ENCODE assay signal across 13 cellular contexts in the genomic region with DNA sequence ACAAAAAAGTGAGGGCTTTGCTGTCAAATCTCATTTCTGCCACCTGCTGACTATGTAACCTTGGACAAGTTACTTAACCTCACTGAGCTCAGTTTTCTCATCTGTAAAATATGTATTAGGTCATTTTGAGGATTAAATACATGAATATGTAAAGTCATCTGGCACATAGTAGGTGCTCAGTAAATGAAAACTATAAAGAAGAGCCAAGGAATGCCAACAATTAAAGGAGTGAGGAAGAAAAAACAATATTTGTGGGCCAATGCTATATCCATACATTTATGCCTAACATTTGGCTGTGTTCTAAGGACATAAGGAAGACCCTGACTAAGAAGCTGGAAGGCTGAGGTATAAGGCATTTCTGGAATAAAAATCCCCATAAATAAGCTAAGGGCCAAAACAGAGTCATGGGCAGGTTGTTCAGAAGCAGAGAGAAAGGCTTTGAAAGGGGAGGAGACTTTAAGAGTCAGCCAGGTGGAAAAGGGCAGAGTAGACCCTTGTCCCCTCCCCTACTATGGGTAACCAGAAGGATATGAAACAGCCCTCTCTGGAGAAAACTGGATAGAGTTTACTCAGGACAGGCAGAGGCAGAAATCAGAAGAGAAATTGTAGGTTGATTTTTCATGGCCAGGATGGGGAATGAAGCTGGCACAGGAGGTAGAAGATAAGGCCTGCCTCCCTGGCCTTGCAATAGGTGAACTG. TPM values are rescaled to one million over a fixed set of nuclear protein-coding genes. Genes with fewer than 3 reads are reported as not detected.
DNase-seq lines count a peak whose midpoint lies in the region; ATAC-seq, FAIRE-seq and TF ChIP-seq lines count a peak whose summit lies in the region.
"Had no signal": no experiment of that assay in that cellular context is flagged by ENCODE, and none has a peak within 500 bp of the region (broad histone marks: within the 10 kb centered on the region; RNA-seq: fewer than 3 reads in every experiment).

No MANE protein-coding gene starts in this region.

- peak overlapping the region; percentile 84 for H3K27ac Mint-ChIP-seq in activated T-helper 17 cell treated with anti-CD3 and anti-CD28 coated beads, Interleukin-2, amount 50 U/mL, for 72 hours

- no peaks in the 10 kb centered on the region; the same call in none of the 2 replicates for H3K9me3 ChIP-seq in BLaER1
- no peaks in the 10 kb centered on the region for H3K9me3 ChIP-seq in keratinocyte (ENCODE audit: control insufficient read depth, low read depth, low read length)
- H3K9me3 ChIP-seq: HAP-1 had no signal

- H3K27me3 Mint-ChIP-seq in activated T-helper 17 cell treated with anti-CD3 and anti-CD28 coated beads, Interleukin-2, amount 50 U/mL, for 72 hours = peaks cover 5% of the 10 kb centered on the region

- peak; percentile 72 for FAIRE-seq in GM12891 (lab: Jason Lieb, UNC)
- no peak for FAIRE-seq in keratinocyte (lab: Jason Lieb, UNC)

- no peaks in the 10 kb centered on the region for H3K36me3 Mint-ChIP-seq in activated T-helper 17 cell treated with anti-CD3 and anti-CD28 coated beads, Interleukin-2, amount 50 U/mL, for 72 hours (ENCODE audit: low read depth)

- H3K9ac ChIP-seq in BLaER1 (no peak overlapping the region), keratinocyte (ENCODE audit: control insufficient read depth, extremely low read depth, insufficient read depth, low read length) (no peak overlapping the region)

- no peak for TF ChIP-seq POLR2A in GM12891 (IDR thresholded peaks at IDR 0.05; ENCODE audit: low read depth, low read length)

- peaks cover 11% of the 10 kb centered on the region for H3K4me1 ChIP-seq in BLaER1
- H3K4me1 ChIP-seq in keratinocyte (ENCODE audit: control insufficient read depth, extremely low read depth, insufficient read depth, low read length) = peaks cover 12% of the 10 kb centered on the region
- H3K4me1 ChIP-seq: Caco-2 had no signal

- H3K4me3 Mint-ChIP-seq in activated T-helper 17 cell treated with anti-CD3 and anti-CD28 coated beads, Interleukin-2, amount 50 U/mL, for 72 hours = peak overlapping the region; percentile 71

- H4K20me1 ChIP-seq in BLaER1 = no peaks in the 10 kb centered on the region
- H4K20me1 ChIP-seq in keratinocyte (ENCODE audit: control insufficient read depth, extremely low read depth, insufficient read depth, low read length) = no peaks in the 10 kb centered on the region

- TF ChIP-seq CTCF in keratinocyte (optimal IDR thresholded peaks at IDR 0.05 in 1 of 3, IDR thresholded peaks at IDR 0.05 in 1 of 3, conservative IDR thresholded peaks at IDR 0.05 in 1 of 3; ENCODE audit: extremely low read depth in 1 of 3, insufficient read depth in 2 of 3, low read length in 3 of 3) = no peak

- H3K27me3 ChIP-seq in BLaER1 (no peaks in the 10 kb centered on the region), keratinocyte (ENCODE audit: control insufficient read depth, extremely low read depth, insufficient read depth, low read length) (no peaks in the 10 kb centered on the region)

- no peaks in the 10 kb centered on the region for H3K36me3 ChIP-seq in BLaER1
- H3K36me3 ChIP-seq in keratinocyte (ENCODE audit: control insufficient read depth in 2 of 2, extremely low read depth in 1 of 2, insufficient read depth in 2 of 2, low read length in 2 of 2) = no peaks in the 10 kb centered on the region
- H3K36me3 ChIP-seq: HAP-1 had no signal

- no peak overlapping the region for H3K27ac ChIP-seq in BLaER1
- H3K27ac ChIP-seq in keratinocyte (ENCODE audit: control insufficient read depth, insufficient read depth, low read length) = no peak overlapping the region

- H3K9me1 ChIP-seq in keratinocyte (ENCODE audit: control insufficient read depth, extremely low read depth, insufficient read depth, low read length) = no peaks in the 10 kb centered on the region

- H3K4me2 ChIP-seq in BLaER1 (peak overlapping the region; percentile 44; the same call in 1 of the 2 replicates), keratinocyte (ENCODE audit: control insufficient read depth, extremely low read depth, insufficient read depth, low read depth, low read length) (peak overlapping the region; percentile 56)

- dilution Hi-C loops in keratinocyte (cut with MboI; ENCODE audit: extremely low pct_ligation_motif_present, low sequenced_read_pairs) = no loop called here

- H3K4me3 ChIP-seq in BLaER1 (no peak overlapping the region), keratinocyte (ENCODE audit: control insufficient read depth in 2 of 3, extremely low read depth in 1 of 3, insufficient read depth in 2 of 3, low read depth in 1 of 3, low read length in 3 of 3) (peak overlapping the region in 1 of 3 experiments; percentile 27)
- H3K4me3 ChIP-seq: HAP-1, skin epidermis had no signal

- H3K4me1 Mint-ChIP-seq in activated T-helper 17 cell treated with anti-CD3 and anti-CD28 coated beads, Interleukin-2, amount 50 U/mL, for 72 hours = peaks cover 14% of the 10 kb centered on the region

- DNase-seq in GM12891 (ENCODE audit: insufficient read length, low spot score) (no peak), keratinocyte (ENCODE audit: low read depth, low spot score) (no peak), HuH-7.5 (ENCODE audit: low spot score) (no peak), KG1 (lab: John Stamatoyannopoulos, UW) (no peak)
- no peak for DNase-seq in stimulated activated CD4-positive, alpha-beta T cell treated with anti-CD3 and anti-CD28 coated beads, Interleukin-2, amount 100 ng/mL, for 48 hours
- DNase-seq: Caco-2, NCI-H2029, NCI-H774 had no signal

- peak overlapping the region; percentile 99 for H2AFZ ChIP-seq in keratinocyte (ENCODE audit: control insufficient read depth, low read length)

- no peaks in the 10 kb centered on the region for H3K79me2 ChIP-seq in keratinocyte (ENCODE audit: control insufficient read depth, insufficient read depth, low read length)

- peak; percentile 14 for ATAC-seq in activated T-helper 17 cell treated with anti-CD3 and anti-CD28 coated beads, Interleukin-2, amount 50 U/mL, for 72 hours (replicated peaks)
- no peak for ATAC-seq in GM19463 (IDR thresholded peaks at IDR 0.05; ENCODE audit: unreplicated experiment)

- no peaks in the 10 kb centered on the region for H3K9me3 Mint-ChIP-seq in activated T-helper 17 cell treated with anti-CD3 and anti-CD28 coated beads, Interleukin-2, amount 50 U/mL, for 72 hours

TF ChIP-seq in GM12891, 5 proteins besides CTCF, POLR2A, EP300 and RAD21:
- no peak for TF ChIP-seq POLR2AphosphoS5 (IDR thresholded peaks at IDR 0.05; ENCODE audit: low read depth, low read length)

RNA-seq across cellular contexts. Expression of a gene that starts 47.6 kb away (rescaled TPM):
- polyA plus RNA-seq in GM12891 (2012; ENCODE audit: low read depth, missing spikeins) = 30.3 TPM
- 10 to 100 TPM; 24.4 to 27.0 TPM for total RNA-seq in activated T-helper 17 cell treated with anti-CD3 and anti-CD28 coated beads, Interleukin-2, amount 50 U/mL, for 72 hours
- 39.9 to 48.2 TPM (median 45.4 TPM) in 3 replicates for polyA plus RNA-seq in keratinocyte
- 47.5 TPM for polyA plus RNA-seq in keratinocyte (2011; ENCODE audit: low read depth)
- polyA plus RNA-seq in keratinocyte (2011; cell fraction: cytosol; rRNA removed) = 35.8 and 40.3 TPM in 2 replicates
- 64.6 and 71.5 TPM in 2 replicates for polyA plus RNA-seq in keratinocyte (2011; cell fraction: nucleus; rRNA removed)
- 35.5 and 42.8 TPM in 2 replicates for polyA plus RNA-seq in keratinocyte (2012; ENCODE audit: low replicate concordance)
- 24.4 to 42.5 TPM (median 40.2 TPM) in 3 replicates for polyA minus RNA-seq in keratinocyte
- polyA minus RNA-seq in keratinocyte (2011; cell fraction: cytosol; rRNA and poly(A)+ RNA removed) = 59.3 TPM
- 41.0 and 50.5 TPM in 2 replicates for polyA minus RNA-seq in keratinocyte (2011; cell fraction: nucleus; rRNA and poly(A)+ RNA removed)

RNA-seq across cellular contexts. Expression of a gene that starts 47.8 kb away (rescaled TPM):
- polyA plus RNA-seq in GM12891 (2012; ENCODE audit: low read depth, missing spikeins) = 152 TPM
- total RNA-seq in activated T-helper 17 cell treated with anti-CD3 and anti-CD28 coated beads, Interleukin-2, amount 50 U/mL, for 72 hours = 100 to 1,000 TPM; 184 to 204 TPM
- polyA plus RNA-seq in keratinocyte = 81.6 to 122 TPM (median 82.8 TPM) in 3 replicates
- 430 TPM for polyA plus RNA-seq in keratinocyte (2011; ENCODE audit: low read depth)
- polyA plus RNA-seq in keratinocyte (2011; cell fraction: cytosol; rRNA removed) = 43.4 and 70.2 TPM in 2 replicates
- 70.4 and 82.4 TPM in 2 replicates for polyA plus RNA-seq in keratinocyte (2011; cell fraction: nucleus; rRNA removed)
- 84.6 and 125 TPM in 2 replicates for polyA plus RNA-seq in keratinocyte (2012; ENCODE audit: low replicate concordance)
- polyA minus RNA-seq in keratinocyte = 142 to 184 TPM (median 144 TPM) in 3 replicates
- 52.9 TPM for polyA minus RNA-seq in keratinocyte (2011; cell fraction: cytosol; rRNA and poly(A)+ RNA removed)
- polyA minus RNA-seq in keratinocyte (2011; cell fraction: nucleus; rRNA and poly(A)+ RNA removed) = 62.5 and 132 TPM in 2 replicates
